9 cellular contexts compared by ENCODE assay signal in genomic region chr19:51108805-51109146, GRCh38. TPM values are rescaled to one million over a fixed set of nuclear protein-coding genes. Genes with fewer than 3 reads are reported as not detected.
DNase-seq lines count a peak whose midpoint lies in the region; ATAC-seq and TF ChIP-seq lines count a peak whose summit lies in the region.
"Had no signal": no experiment of that assay in that cellular context is flagged by ENCODE, and none has a peak within 500 bp of the region (broad histone marks: within the 10 kb centered on the region; RNA-seq: fewer than 3 reads in every experiment).

No MANE protein-coding gene starts in this region.

- peaks cover 0 to 6% (median 0%) of the 10 kb centered on the region in 5 experiments for H3K9me3 Mint-ChIP-seq in brain

- H3K27me3 Mint-ChIP-seq in brain: peaks cover 13% of the 10 kb centered on the region

- H3K27me3 ChIP-seq in BE2C (peaks cover 19% of the 10 kb centered on the region), lower lobe of right lung (ENCODE audit: low read depth) (no peaks in the 10 kb centered on the region)

- peaks cover 21% of the 10 kb centered on the region for H3K4me1 Mint-ChIP-seq in brain

- peak; percentile 32 for ATAC-seq in GM19452 (IDR thresholded peaks at IDR 0.05; ENCODE audit: unreplicated experiment)
- ATAC-seq in HG03521 (IDR thresholded peaks at IDR 0.05; ENCODE audit: unreplicated experiment): peak; percentile 23
- ATAC-seq in lower lobe of right lung: peak; percentile 63 to 71

- H3K27ac ChIP-seq in lower lobe of right lung: peak overlapping the region; percentile 77
- H3K27ac ChIP-seq in urinary bladder (ENCODE audit: low read depth): no peak overlapping the region

- peak overlapping the region; percentile 92 to 99 (median 97) for H3K4me3 Mint-ChIP-seq in brain

- no peak for DNase-seq in BE2C
- DNase-seq in lower lobe of right lung: no peak
- no peak for DNase-seq in SW 1271 (lab: John Stamatoyannopoulos, UW)
- no peak for DNase-seq in NCI-H2196 treated with DMSO at 0.1 percent for 48 hours (lab: John Stamatoyannopoulos, UW; ENCODE audit: unreplicated experiment)

- intact Hi-C loops in lower lobe of right lung (cut with DNase I): no loop called here

- no peaks in the 10 kb centered on the region for H3K9me3 ChIP-seq in BE2C
- no peaks in the 10 kb centered on the region for H3K9me3 ChIP-seq in lower lobe of right lung

- peak overlapping the region; percentile 88 to 100 (median 97) for H3K27ac Mint-ChIP-seq in brain

- H3K36me3 Mint-ChIP-seq in brain: no peaks in the 10 kb centered on the region

- H3K4me3 ChIP-seq in BE2C (ENCODE audit: low read depth, low read length) (peak overlapping the region; percentile 85), lower lobe of right lung (peak overlapping the region; percentile 81), urinary bladder (ENCODE audit: low read depth, low read length) (peak overlapping the region; percentile 65)

- H3K4me1 ChIP-seq in BE2C (no peaks in the 10 kb centered on the region), lower lobe of right lung (peaks cover 17% of the 10 kb centered on the region), urinary bladder (ENCODE audit: insufficient read depth) (peaks cover 2% of the 10 kb centered on the region)

- no peaks in the 10 kb centered on the region for H3K36me3 ChIP-seq in BE2C
- peaks cover 3% of the 10 kb centered on the region for H3K36me3 ChIP-seq in lower lobe of right lung
- no peaks in the 10 kb centered on the region for H3K36me3 ChIP-seq in urinary bladder (ENCODE audit: insufficient read depth)

- TF ChIP-seq CTCF in BE2C (IDR thresholded peaks at IDR 0.05; ENCODE audit: low read depth, low read length): no peak
- no peak for TF ChIP-seq CTCF in brain (conservative IDR thresholded peaks at IDR 0.05)
- no peak for TF ChIP-seq CTCF in lower lobe of right lung (IDR thresholded peaks at IDR 0.05)

- WGBS in urinary bladder: 2% methylated on average over 15 of the region's 15 CpGs

RNA-seq across cellular contexts. Expression of gene CTU1, which starts 0.6 kb away (rescaled TPM):
- polyA plus RNA-seq in BE2C (2012; ENCODE audit: insufficient read depth, insufficient read length, low read depth): 25.4 TPM
- polyA plus RNA-seq in brain (ENCODE audit: insufficient read depth, low read depth, low replicate concordance) (3.4 TPM), urinary bladder (4.9 TPM)
- total RNA-seq in lower lobe of right lung (8.3 TPM), urinary bladder (2.8 TPM)

RNA-seq across cellular contexts. Expression of gene SIGLEC9, which starts 15.9 kb away (rescaled TPM):
- polyA plus RNA-seq in BE2C (2012; ENCODE audit: insufficient read depth, insufficient read length, low read depth): not detected
- polyA plus RNA-seq in brain (ENCODE audit: insufficient read depth, low read depth, low replicate concordance) (0.76 TPM), urinary bladder (5.5 TPM)
- total RNA-seq in lower lobe of right lung (24.8 TPM), urinary bladder (1.4 TPM)

RNA-seq across cellular contexts. Expression of gene KLK14, which starts 26.1 kb away (rescaled TPM):
- polyA plus RNA-seq in BE2C (2012; ENCODE audit: insufficient read depth, insufficient read length, low read depth): not detected
- polyA plus RNA-seq in brain (ENCODE audit: insufficient read depth, low read depth, low replicate concordance): 0.70 TPM
- 0.89 TPM for total RNA-seq in lower lobe of right lung
- not detected for total RNA-seq in urinary bladder
- 0.29 TPM for polyA plus RNA-seq in urinary bladder
- total RNA-seq: HT1080 had no signal

RNA-seq across cellular contexts. Expression of gene SIGLEC7, which starts 33.3 kb away (rescaled TPM):
- polyA plus RNA-seq in BE2C (2012; ENCODE audit: insufficient read depth, insufficient read length, low read depth): not detected
- polyA plus RNA-seq in brain (ENCODE audit: insufficient read depth, low read depth, low replicate concordance): 0.75 TPM
- 10.0 TPM for total RNA-seq in lower lobe of right lung
- total RNA-seq in urinary bladder: 0.85 TPM
- 3.4 TPM for polyA plus RNA-seq in urinary bladder
- total RNA-seq: HT1080 had no signal

RNA-seq across cellular contexts. Expression of gene KLK13, which starts 43.9 kb away (rescaled TPM):
- polyA plus RNA-seq in BE2C (2012; ENCODE audit: insufficient read depth, insufficient read length, low read depth): not detected
- polyA plus RNA-seq in brain (ENCODE audit: insufficient read depth, low read depth, low replicate concordance) (not detected), urinary bladder (0.20 TPM)
- total RNA-seq in lower lobe of right lung (0.56 TPM), urinary bladder (not detected)
- total RNA-seq: HT1080 had no signal

Comparison
In these comparisons a context has a peak if more than half of its experiments do, and no peak if none do; other contexts are left out.
1. RNA of gene SIGLEC9, which starts 15.9 kb away (total RNA-seq): 24.8 TPM in lower lobe of right lung (single experiment); 1.4 TPM in urinary bladder (single experiment); every median in the first group is over 10 times any median in the second.
2. Peak in every context shown above with its lines, with median percentiles within 50 percentile points of each other: H3K4me3 ChIP-seq and ATAC-seq.